In genomic region chr3:13648060-13648743, GRCh38 we compare ENCODE assay signal across 8 cellular contexts.
DNase-seq lines count a peak whose midpoint lies in the region; ATAC-seq and TF ChIP-seq lines count a peak whose summit lies in the region.

No MANE protein-coding gene starts in this region.

- no peaks in the 10 kb centered on the region for H3K9me3 ChIP-seq in mucosa of descending colon

- peaks cover 5% of the 10 kb centered on the region for H3K4me1 ChIP-seq in mucosa of descending colon (ENCODE audit: low read depth)

- intact Hi-C loops in mucosa of descending colon (cut with DNase I, micrococcal nuclease): loop anchor here in 1 of 2 donors (5.0 kb wide), 1 partner anchor 151 kb away; no protein-coding TSS in a partner anchor

- TF ChIP-seq CTCF in epithelial cell of esophagus (IDR thresholded peaks at IDR 0.05; ENCODE audit: insufficient read depth, low read depth, low read length, missing control alignments) (peak; percentile 99), mucosa of descending colon (IDR thresholded peaks at IDR 0.05) (peak; percentile 96)

- no peak overlapping the region for H3K4me3 ChIP-seq in epithelial cell of esophagus (ENCODE audit: low read length)
- H3K4me3 ChIP-seq in mucosa of descending colon: no peak overlapping the region

- peak; percentile 95 for DNase-seq in GM03348 (ENCODE audit: low spot score)
- peak; percentile 69 for DNase-seq in NOMO-1 treated with dmso at 0.1 percent for 144 hours (lab: John Stamatoyannopoulos, UW; ENCODE audit: unreplicated experiment)
- DNase-seq in activated CD8-positive, alpha-beta memory T cell treated with anti-CD3 and anti-CD28 coated beads, Interleukin-2, amount 50 U/mL, for 4 hours: peak; percentile 79
- peak; percentile 85 for DNase-seq in epithelial cell of esophagus (ENCODE audit: low read depth)
- DNase-seq in mucosa of descending colon: peak in 2 of 3 donors; percentile 84 to 87
- DNase-seq in stimulated activated CD8-positive, alpha-beta memory T cell treated with anti-CD3 and anti-CD28 coated beads, Interleukin-4, amount 100 ng/mL, for 48 hours: peak; percentile 90

- peak; percentile 49 for ATAC-seq in HG03159 (IDR thresholded peaks at IDR 0.05; ENCODE audit: unreplicated experiment)
- ATAC-seq in mucosa of descending colon: peak; percentile 76
- ATAC-seq in HG03135 (IDR thresholded peaks at IDR 0.05; ENCODE audit: unreplicated experiment): no peak

- no peaks in the 10 kb centered on the region for H3K36me3 ChIP-seq in mucosa of descending colon (ENCODE audit: low read depth)
